ENCODE assay signal across 1 cellular context in genomic region chr13:55664178-55664577, GRCh38.
TF ChIP-seq lines count a peak whose summit lies in the region.

No MANE protein-coding gene starts in this region.

TF ChIP-seq in GM23338, 12 proteins besides CTCF, POLR2A, EP300 and RAD21:
- TF ChIP-seq ZNF462 (CRISPR knock-in tag; IDR thresholded peaks at IDR 0.05) (peak; percentile 57; the same call in 1 of the 2 replicates), CREB1 (CRISPR knock-in tag; IDR thresholded peaks at IDR 0.05; ENCODE audit: low read depth) (no peak)
